ENCODE assay signal across 11 cellular contexts in the genomic region with DNA sequence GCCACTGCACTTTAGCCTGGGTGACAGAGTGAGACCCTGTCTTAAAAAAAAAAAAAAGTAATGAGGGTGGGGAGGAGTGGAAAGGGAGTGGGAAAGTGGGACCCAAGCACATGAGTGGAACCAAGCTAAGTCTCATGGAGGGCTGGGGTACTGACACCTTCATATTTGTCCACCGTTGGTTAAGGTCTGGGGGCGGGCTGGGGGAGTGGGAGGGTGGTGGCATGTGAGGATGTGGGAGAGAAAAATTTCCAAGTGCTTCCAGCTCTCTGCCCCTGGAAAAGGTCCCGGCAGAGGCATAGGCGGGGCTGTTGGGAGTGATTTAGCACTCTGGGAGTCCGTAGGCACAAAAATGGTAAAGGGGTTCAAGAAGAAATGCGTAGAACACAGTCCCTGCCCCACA. TPM values are rescaled to one million over a fixed set of nuclear protein-coding genes. Genes with fewer than 3 reads are reported as not detected.
"Had no signal": no experiment of that assay in that cellular context is flagged by ENCODE, and none has a peak within 500 bp of the region (broad histone marks: within the 10 kb centered on the region; RNA-seq: fewer than 3 reads in every experiment).

No MANE protein-coding gene starts in this region.

- H3K4me3 Mint-ChIP-seq: H9, HFFc6 had no signal

- H3K4me3 ChIP-seq: GM23248, K562 had no signal

- ATAC-seq: K562 had no signal

- H3K9ac ChIP-seq: GM23248 had no signal

- H2AFZ ChIP-seq: GM23248 had no signal

- H3K27ac Mint-ChIP-seq: H9, HFFc6 had no signal

- DNase-seq: GM23248, GOT3, H9, HCEC 1CT, HFFc6, IMR-90, KG1 had no signal

- FAIRE-seq: H54, HTR-8/SVneo, K562 had no signal

- H3K9me3 Mint-ChIP-seq: H9, HFFc6 had no signal

- H3K27ac ChIP-seq: GM23248 had no signal

RNA-seq across cellular contexts. Expression of gene PSORS1C2, which starts 6.1 kb away (rescaled TPM):
- total RNA-seq: GM23248, HFFc6, HT-29, IMR-90, K562 had no signal
- polyA plus RNA-seq: GM23248, IMR-90, K562 had no signal

RNA-seq across cellular contexts. Expression of gene CDSN, which starts 12.6 kb away (rescaled TPM):
- total RNA-seq: GM23248, H9, HFFc6, IMR-90, K562 had no signal
- polyA plus RNA-seq: GM23248, IMR-90, K562 had no signal

RNA-seq across cellular contexts. Expression of gene PSORS1C1, which starts 18.2 kb away (rescaled TPM):
- total RNA-seq: K562 had no signal

RNA-seq across cellular contexts. Expression of gene C6orf15, which starts 20.4 kb away (rescaled TPM):
- total RNA-seq: GM23248, H9, HFFc6, IMR-90, K562 had no signal
- polyA plus RNA-seq: GM23248, IMR-90, K562 had no signal
